17 cellular contexts compared by ENCODE assay signal in the genomic region with DNA sequence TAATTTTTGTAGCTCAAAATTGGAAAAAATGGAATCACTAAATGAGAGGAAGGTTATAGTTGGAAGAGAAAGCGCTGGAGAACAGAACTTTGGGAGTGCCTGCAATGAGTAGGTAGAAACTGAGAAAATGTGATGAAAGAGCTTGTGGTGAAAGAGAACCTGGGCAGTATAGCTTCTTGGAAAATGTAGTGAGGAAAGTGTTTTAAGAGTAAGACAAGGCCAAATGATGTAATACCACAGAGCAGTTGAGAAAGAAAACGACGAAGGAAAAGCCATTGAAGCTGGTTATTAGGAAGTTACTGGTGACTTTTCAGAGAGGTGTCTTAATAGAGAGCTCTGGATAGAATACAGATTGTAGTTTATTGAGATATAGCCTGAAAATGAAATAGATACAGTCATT.
A peak's percentile ranks its signal among the peaks of the same experiment; 100 is the strongest.
DNase-seq lines count a peak whose midpoint lies in the region; ATAC-seq, FAIRE-seq and TF ChIP-seq lines count a peak whose summit lies in the region.
"Had no signal": no experiment of that assay in that cellular context is flagged by ENCODE, and none has a peak within 500 bp of the region (broad histone marks: within the 10 kb centered on the region; RNA-seq: fewer than 3 reads in every experiment).

No MANE protein-coding gene starts in this region.

- no peaks in the 10 kb centered on the region for H3K9me2 ChIP-seq in GM23248 (ENCODE audit: insufficient read depth)

- peaks cover 11% of the 10 kb centered on the region for H3K4me1 ChIP-seq in GM23248 (ENCODE audit: insufficient read depth)
- H3K4me1 ChIP-seq: psoas muscle, transverse colon had no signal

- no peaks in the 10 kb centered on the region for H3K27me3 Mint-ChIP-seq in activated T-helper 2 cell treated with anti-CD3 and anti-CD28 coated beads, Interferon-gamma antibody, Interleukin-2, Interleukin-4, amounts not matched to agents 10 μg/mL and 5 μg/mL and 100 μg/mL, durations not matched to agents 14 hours and 24 hours and 36 hours (ENCODE audit: low read depth)

- H3K9me3 ChIP-seq in GM23248 (ENCODE audit: low read depth): no peaks in the 10 kb centered on the region
- H3K9me3 ChIP-seq: psoas muscle, transverse colon had no signal

- DNase-seq in GM23248 (peak; percentile 12), NCI-H226 (peak; percentile 9), iris pigment epithelial cell (ENCODE audit: low read depth) (peak; percentile 63), NCI-H187 (lab: John Stamatoyannopoulos, UW) (no peak), medulla oblongata (ENCODE audit: extremely low spot score) (no peak), GM12892 (ENCODE audit: insufficient read length) (no peak)
- DNase-seq in activated T-helper 2 cell treated with anti-CD3 and anti-CD28 coated beads, Interferon-gamma antibody, Interleukin-2, Interleukin-4, amounts not matched to agents 10 μg/mL and 5 μg/mL and 100 μg/mL, durations not matched to agents 14 hours and 24 hours and 36 hours (ENCODE audit: low spot score): no peak
- DNase-seq: C1 segment of cervical spinal cord, DMS79, NCI-H2029 treated with DMSO at 0.1 percent for 48 hours, NCI-H748 treated with DMSO at 0.1 percent for 48 hours, psoas muscle, SHP77, transverse colon had no signal

- peaks cover 9% of the 10 kb centered on the region; the same call in 1 of the 2 replicates for H3F3A ChIP-seq in GM23248 (ENCODE audit: insufficient read depth)

- in situ Hi-C loops in GM23248 (cut with MboI): no loop called here

- no peak for FAIRE-seq in GM12892 (lab: Jason Lieb, UNC)
- FAIRE-seq: colon had no signal

- peaks cover 19% of the 10 kb centered on the region for H3K4me1 Mint-ChIP-seq in activated T-helper 2 cell treated with anti-CD3 and anti-CD28 coated beads, Interferon-gamma antibody, Interleukin-2, Interleukin-4, amounts not matched to agents 10 μg/mL and 5 μg/mL and 100 μg/mL, durations not matched to agents 14 hours and 24 hours and 36 hours (ENCODE audit: low read depth)

- ATAC-seq in HG03432 (IDR thresholded peaks at IDR 0.05; ENCODE audit: unreplicated experiment): no peak
- ATAC-seq: HCT116, psoas muscle had no signal

- H3K4me3 Mint-ChIP-seq in activated T-helper 2 cell treated with anti-CD3 and anti-CD28 coated beads, Interferon-gamma antibody, Interleukin-2, Interleukin-4, amounts not matched to agents 10 μg/mL and 5 μg/mL and 100 μg/mL, durations not matched to agents 14 hours and 24 hours and 36 hours (ENCODE audit: low read depth): no peak overlapping the region

- H3K9me3 Mint-ChIP-seq in activated T-helper 2 cell treated with anti-CD3 and anti-CD28 coated beads, Interferon-gamma antibody, Interleukin-2, Interleukin-4, amounts not matched to agents 10 μg/mL and 5 μg/mL and 100 μg/mL, durations not matched to agents 14 hours and 24 hours and 36 hours: no peaks in the 10 kb centered on the region

- peak overlapping the region; percentile 32 for H3K27ac Mint-ChIP-seq in activated T-helper 2 cell treated with anti-CD3 and anti-CD28 coated beads, Interferon-gamma antibody, Interleukin-2, Interleukin-4, amounts not matched to agents 10 μg/mL and 5 μg/mL and 100 μg/mL, durations not matched to agents 14 hours and 24 hours and 36 hours

- intact Hi-C loops in activated T-helper 2 cell treated with anti-CD3 and anti-CD28 coated beads, Interferon-gamma antibody, Interleukin-2, Interleukin-4, amounts not matched to agents 10 μg/mL and 5 μg/mL and 100 μg/mL, durations not matched to agents 14 hours and 24 hours and 36 hours (cut with micrococcal nuclease): loop anchor here (1.0 kb wide), 1 partner anchor 19 kb away; no protein-coding TSS in a partner anchor

- WGBS in GM23248 (ENCODE audit: low coverage in 1 of 2, low lambda C conversion rate in 2 of 2, missing lambda C conversion rate in 2 of 2), 2 experiments: 80 to 89% methylated on average over 3 of the region's 3 CpGs

- H3K4me2 ChIP-seq in GM23248 (ENCODE audit: unreplicated experiment): peak overlapping the region; percentile 21

- no peak overlapping the region for H3K27ac ChIP-seq in GM23248
- H3K27ac ChIP-seq: psoas muscle, transverse colon had no signal

- no peaks in the 10 kb centered on the region for H3K79me2 ChIP-seq in GM23248 (ENCODE audit: insufficient read depth)

- H3K9ac ChIP-seq in GM23248: no peak overlapping the region

- no peaks in the 10 kb centered on the region for H3K36me3 ChIP-seq in GM23248 (ENCODE audit: low read depth)
- H3K36me3 ChIP-seq: transverse colon had no signal

- no peak overlapping the region for H2AFZ ChIP-seq in GM23248

- no peaks in the 10 kb centered on the region for H3K36me3 Mint-ChIP-seq in activated T-helper 2 cell treated with anti-CD3 and anti-CD28 coated beads, Interferon-gamma antibody, Interleukin-2, Interleukin-4, amounts not matched to agents 10 μg/mL and 5 μg/mL and 100 μg/mL, durations not matched to agents 14 hours and 24 hours and 36 hours (ENCODE audit: low read depth)

- H4K20me1 ChIP-seq in GM23248 (ENCODE audit: insufficient read depth): no peaks in the 10 kb centered on the region

- no peak overlapping the region for H3K4me3 ChIP-seq in GM23248
- H3K4me3 ChIP-seq: psoas muscle, transverse colon had no signal

- TF ChIP-seq POLR2A in GM12892 (IDR thresholded peaks at IDR 0.05; ENCODE audit: low read depth, low read length): no peak

- no peaks in the 10 kb centered on the region for H3K27me3 ChIP-seq in GM23248 (replicated peaks; ENCODE audit: insufficient read depth)
- H3K27me3 ChIP-seq: transverse colon had no signal

Comparison
In these comparisons a context has a peak if more than half of its experiments do, and no peak if none do; other contexts are left out.
1. DNase-seq: peak in GM23248 (single experiment), NCI-H226 (single experiment) and iris pigment epithelial cell (single experiment); none in activated T-helper 2 cell treated with anti-CD3 and anti-CD28 coated beads, Interferon-gamma antibody, Interleukin-2, Interleukin-4, amounts not matched to agents 10 μg/mL and 5 μg/mL and 100 μg/mL, durations not matched to agents 14 hours and 24 hours and 36 hours (single experiment), NCI-H187 (0 of 2), medulla oblongata (single experiment) and GM12892 (single experiment).